Comparison of ENCODE assay signal across 8 cellular contexts in the genomic region with DNA sequence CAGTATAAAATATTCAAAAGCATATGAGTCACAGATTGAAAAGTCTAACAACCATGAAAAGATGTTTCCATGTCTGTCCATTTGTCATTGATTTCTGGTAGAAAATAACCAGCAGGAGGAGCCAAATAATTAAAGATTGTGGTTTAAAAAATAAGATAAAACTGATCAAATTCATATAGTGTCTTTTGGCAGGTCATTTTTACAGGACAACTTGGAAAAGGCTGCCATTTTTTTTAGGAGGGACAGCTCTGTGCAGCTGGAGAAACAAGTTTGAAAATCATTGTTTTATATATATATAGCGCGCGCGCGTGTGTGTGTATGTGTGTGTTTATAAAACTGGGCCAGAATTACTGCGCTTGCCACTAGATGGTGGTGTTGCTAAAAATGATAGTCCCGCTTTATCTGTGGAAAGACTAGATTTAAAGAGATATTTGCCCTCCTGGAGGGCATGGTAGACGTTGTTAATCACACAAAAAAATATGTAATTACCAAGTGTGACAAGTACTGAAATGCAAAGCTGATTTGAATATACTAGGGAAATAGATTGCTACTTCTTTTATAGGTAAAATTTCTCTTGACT. TPM values are rescaled to one million over a fixed set of nuclear protein-coding genes. Genes with fewer than 3 reads are reported as not detected.
DNase-seq lines count a peak whose midpoint lies in the region; ATAC-seq and TF ChIP-seq lines count a peak whose summit lies in the region.

No MANE protein-coding gene starts in this region.

- peak overlapping the region; percentile 94 to 98 for H3K27ac ChIP-seq in uterus

- H3K4me1 ChIP-seq in uterus, result no peaks in the 10 kb centered on the region

- no peaks in the 10 kb centered on the region for H3K27me3 ChIP-seq in uterus

- peak; percentile 84 for DNase-seq in CD1c-positive myeloid dendritic cell (ENCODE audit: extremely low spot score)
- DNase-seq in MV-4-11 (lab: John Stamatoyannopoulos, UW), result peak; percentile 73
- DNase-seq in SK-MEL-5 (ENCODE audit: low read depth, low spot score), result peak; percentile 88
- peak; percentile 75 for DNase-seq in activated naive CD4-positive, alpha-beta T cell treated with anti-CD3 and anti-CD28 coated beads, Interleukin-2, amount 50 U/mL, for 16 hours
- peak; percentile 80 for DNase-seq in glomerular visceral epithelial cell (ENCODE audit: extremely low spot score)
- peak in 8 of 10 donors; percentile 61 to 92 (median 72) for DNase-seq in posterior cingulate gyrus
- DNase-seq in uterus, result peak; percentile 68 to 81

- no peak for TF ChIP-seq POLR2A in uterus (IDR thresholded peaks at IDR 0.05)

- peak; percentile 40 for ATAC-seq in GM21526 (IDR thresholded peaks at IDR 0.05; ENCODE audit: low FRiP score, unreplicated experiment)

- no peaks in the 10 kb centered on the region for H3K9me3 ChIP-seq in uterus

- H3K4me3 ChIP-seq in uterus, result peak overlapping the region in 1 of 2 donors; percentile 0

- intact Hi-C loops in posterior cingulate gyrus (cut with DNase I) (loop anchor here (1.0 to 2.0 kb wide), 3 partner anchors 59 to 339 kb away; a partner anchor contains a TSS), uterus (cut with DNase I; ENCODE audit: low total_unique reads) (no loop called here)

- in situ Hi-C loops in SK-MEL-5 (cut with HindIII; ENCODE audit: low pct_unique_long_range_greater_than_20kb, low sequenced_read_pairs), result loop anchor here (10.0 kb wide), 1 partner anchor 91 kb away; no protein-coding TSS in a partner anchor

- TF ChIP-seq CTCF in uterus (IDR thresholded peaks at IDR 0.05), result peak; percentile 68 to 79 (median 72)

- H3K36me3 ChIP-seq in uterus, result no peaks in the 10 kb centered on the region

RNA-seq across cellular contexts. Expression of a gene that starts 1.3 kb away (rescaled TPM):
- total RNA-seq in SK-MEL-5 (2014; rRNA removed; shearing (Covaris generic)), result 28.6 and 32.6 TPM in 2 replicates
- polyA plus RNA-seq in SK-MEL-5 (2015; cell fraction: cytosol; rRNA removed), result 12.8 and 14.8 TPM in 2 replicates
- polyA plus RNA-seq in SK-MEL-5 (2015; cell fraction: nucleus; rRNA removed), result 26.4 and 40.7 TPM in 2 replicates
- total RNA-seq in uterus, result 10 to 100 TPM; 14.1 to 32.6 (median 19.7) TPM

RNA-seq across cellular contexts. Expression of a gene that starts 14.4 kb away (rescaled TPM):
- not detected in 2 replicates for total RNA-seq in SK-MEL-5 (2014; rRNA removed; shearing (Covaris generic))
- polyA plus RNA-seq in SK-MEL-5 (2015; cell fraction: cytosol; rRNA removed), result not detected in 2 replicates
- polyA plus RNA-seq in SK-MEL-5 (2015; cell fraction: nucleus; rRNA removed), result not detected in 2 replicates
- 1 to 10 TPM in 1 of 4 donors, not detected in 3; 2.7 TPM for total RNA-seq in uterus

RNA-seq across cellular contexts. Expression of a gene that starts 59.5 kb away (rescaled TPM):
- total RNA-seq in SK-MEL-5 (2014; rRNA removed; shearing (Covaris generic)), result 13.6 and 14.4 TPM in 2 replicates
- polyA plus RNA-seq in SK-MEL-5 (2015; cell fraction: cytosol; rRNA removed), result 124 and 130 TPM in 2 replicates
- polyA plus RNA-seq in SK-MEL-5 (2015; cell fraction: nucleus; rRNA removed), result 25.6 and 30.5 TPM in 2 replicates
- 100 to 1,000 TPM in 1 of 4 donors, 10 to 100 TPM in 2, 1 to 10 TPM in 1; 9.3 to 162 (median 40.4) TPM for total RNA-seq in uterus
